18 cellular contexts compared by ENCODE assay signal in the genomic region with DNA sequence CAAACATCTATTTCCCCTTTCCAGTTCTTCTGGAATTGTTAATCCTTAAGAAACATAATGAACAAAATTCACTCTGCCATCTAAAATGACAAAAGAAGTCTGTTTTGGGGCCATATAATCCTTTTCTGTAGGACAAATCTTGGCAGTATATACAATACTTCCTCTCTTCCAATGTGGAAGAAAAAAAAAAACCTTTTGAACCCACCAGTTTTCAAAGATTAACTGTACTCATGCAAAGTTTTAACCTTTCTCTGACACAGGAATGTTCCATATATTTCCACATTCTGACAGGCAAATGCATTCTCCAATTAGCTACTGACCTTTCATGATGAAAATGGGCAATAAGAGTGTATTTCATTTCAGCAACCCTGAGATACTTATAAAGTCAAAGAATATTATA.
DNase-seq lines count a peak whose midpoint lies in the region; ATAC-seq and TF ChIP-seq lines count a peak whose summit lies in the region.
"Had no signal": no experiment of that assay in that cellular context is flagged by ENCODE, and none has a peak within 500 bp of the region (broad histone marks: within the 10 kb centered on the region; RNA-seq: fewer than 3 reads in every experiment).

No MANE protein-coding gene starts in this region.

- intact Hi-C loops in MCF 10A (cut with micrococcal nuclease) = no loop called here

- CTCF ChIA-PET in MCF 10A (lab: Yijun Ruan, JAX) = interaction anchor here (0.7 kb wide), 1 partner anchor 242 kb away, joined by 4 read pairs; no protein-coding TSS in a partner anchor

- no peak for ATAC-seq in activated T-cell treated with anti-CD3 and anti-CD28 coated beads, Interleukin-2, amount 50 U/mL, for 4 hours

- no peaks in the 10 kb centered on the region for H3K27me3 Mint-ChIP-seq in activated T-cell treated with anti-CD3 and anti-CD28 coated beads, Interleukin-2, amount 50 U/mL, for 4 hours (ENCODE audit: low read depth)
- H3K27me3 Mint-ChIP-seq in MCF 10A (ENCODE audit: insufficient read depth, unreplicated experiment) = no peaks in the 10 kb centered on the region

- no peak overlapping the region for H3K27ac Mint-ChIP-seq in MCF 10A (ENCODE audit: low read depth, unreplicated experiment)

- H3K9me3 Mint-ChIP-seq in activated T-cell treated with anti-CD3 and anti-CD28 coated beads, Interleukin-2, amount 50 U/mL, for 4 hours = no peaks in the 10 kb centered on the region
- no peaks in the 10 kb centered on the region for H3K9me3 Mint-ChIP-seq in MCF 10A (ENCODE audit: unreplicated experiment)

- peak overlapping the region; percentile 64 for H3K27ac ChIP-seq in KOPT-K1 (ENCODE audit: low read depth, low read length, poor library complexity, severe bottlenecking)
- H3K27ac ChIP-seq: GM23248, PC-9, SJCRH30 had no signal

- H3K4me1 Mint-ChIP-seq in activated T-cell treated with anti-CD3 and anti-CD28 coated beads, Interleukin-2, amount 50 U/mL, for 4 hours (ENCODE audit: low read depth) = peaks cover 19% of the 10 kb centered on the region
- no peaks in the 10 kb centered on the region for H3K4me1 Mint-ChIP-seq in MCF 10A (ENCODE audit: insufficient read depth, unreplicated experiment)

- DNase-seq in amniotic epithelial cell (ENCODE audit: low read depth) (peak; percentile 44), foreskin melanocyte (peak; percentile 78), pons (ENCODE audit: low spot score) (peak; percentile 25), KG1 (lab: John Stamatoyannopoulos, UW) (no peak), MCF 10A (ENCODE audit: unreplicated experiment) (no peak)
- DNase-seq in activated T-cell treated with anti-CD3 and anti-CD28 coated beads, Interleukin-2, amount 50 U/mL, for 4 hours = no peak
- DNase-seq: COR-L47, DMS 273 treated with DMSO at 0.1 percent for 48 hours, NCI-H1417 treated with DMSO at 0.1 percent for 48 hours, NCI-H187 treated with DMSO at 0.1 percent for 48 hours, NCI-H2227 treated with DMSO at 0.1 percent for 48 hours, NCI-H524, PC-9, SJCRH30 had no signal

- peaks cover 24% of the 10 kb centered on the region for H3K36me3 Mint-ChIP-seq in activated T-cell treated with anti-CD3 and anti-CD28 coated beads, Interleukin-2, amount 50 U/mL, for 4 hours (ENCODE audit: insufficient read depth)
- H3K36me3 Mint-ChIP-seq in MCF 10A (ENCODE audit: insufficient read depth, unreplicated experiment) = peaks cover 12% of the 10 kb centered on the region

- BruUV-seq in MCF 10A (replicated peaks; lab: Mats Ljungman, UMichigan) = no TSS peak

- no peak overlapping the region for H3K4me3 Mint-ChIP-seq in activated T-cell treated with anti-CD3 and anti-CD28 coated beads, Interleukin-2, amount 50 U/mL, for 4 hours
- no peak overlapping the region for H3K4me3 Mint-ChIP-seq in MCF 10A (ENCODE audit: unreplicated experiment)
- H3K4me3 Mint-ChIP-seq: CD14-positive monocyte had no signal

- no peaks in the 10 kb centered on the region for H3K9me3 ChIP-seq in KOPT-K1 (ENCODE audit: insufficient read depth, low read length, poor library complexity, severe bottlenecking)
- H3K9me3 ChIP-seq: HAP-1, SJCRH30 had no signal

- TF ChIP-seq CTCF in MCF 10A (IDR thresholded peaks at IDR 0.05; ENCODE audit: unreplicated experiment) = no peak

- POLR2A ChIA-PET in MCF 10A (lab: Yijun Ruan, JAX) = interaction anchor here (0.9 to 1.1 kb wide), 2 partner anchors 65 to 204 kb away, joined by 3 read pairs; no protein-coding TSS in a partner anchor

- peaks cover 11% of the 10 kb centered on the region; the same call in 1 of the 2 replicates for H3K36me3 ChIP-seq in KOPT-K1 (ENCODE audit: insufficient read depth, low read length)

Comparison
In these comparisons a context has a peak if more than half of its experiments do, and no peak if none do; other contexts are left out.
1. DNase-seq: peak in amniotic epithelial cell (single experiment), foreskin melanocyte (single experiment) and pons (single experiment); none in KG1 (single experiment), activated T-cell treated with anti-CD3 and anti-CD28 coated beads, Interleukin-2, amount 50 U/mL, for 4 hours (single experiment) and MCF 10A (single experiment).